Comparison of ENCODE assay signal across 2 cellular contexts in the genomic region with DNA sequence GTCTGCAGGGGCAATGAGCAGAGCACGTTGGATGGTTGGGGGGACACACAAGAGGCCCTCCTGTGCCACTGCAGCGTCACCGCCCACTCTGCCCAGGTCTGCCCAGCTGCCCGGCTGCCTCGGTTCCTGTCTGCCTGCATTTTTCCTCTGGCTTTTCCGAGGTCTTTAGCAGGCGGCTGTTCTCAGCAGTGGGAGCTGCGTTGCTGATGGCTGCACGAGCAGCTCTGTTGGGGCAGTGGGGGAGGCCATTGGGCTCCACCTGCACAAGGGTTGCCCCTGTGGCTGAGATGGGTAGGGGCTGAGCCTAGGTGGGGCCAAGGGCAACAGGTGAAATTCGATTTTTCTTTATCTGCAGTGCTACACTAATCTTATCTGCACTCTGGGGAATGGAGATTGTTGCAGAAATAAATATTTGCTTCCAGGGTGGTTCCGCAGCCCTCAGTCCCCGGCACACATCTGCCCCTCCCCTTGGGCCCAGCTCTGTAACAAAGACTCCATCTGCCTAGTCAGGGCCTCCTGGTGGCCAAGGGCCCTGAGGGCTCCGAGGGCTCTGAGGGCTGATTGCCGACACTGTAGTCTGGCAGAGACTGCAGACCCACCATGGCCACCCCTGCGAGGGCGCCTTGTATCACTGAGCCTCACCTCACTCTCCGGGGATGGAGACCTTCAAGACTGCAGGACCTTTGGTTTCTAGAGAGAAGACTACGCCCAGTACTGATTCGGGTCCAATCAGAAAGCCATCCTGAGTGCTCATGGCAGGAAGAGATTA.
TF ChIP-seq lines count a peak whose summit lies in the region.

No MANE protein-coding gene starts in this region.

TF ChIP-seq in HEK293, 187 proteins besides CTCF, POLR2A, EP300 and RAD21 (continued from another document):
- TF ChIP-seq, protein P1, sequence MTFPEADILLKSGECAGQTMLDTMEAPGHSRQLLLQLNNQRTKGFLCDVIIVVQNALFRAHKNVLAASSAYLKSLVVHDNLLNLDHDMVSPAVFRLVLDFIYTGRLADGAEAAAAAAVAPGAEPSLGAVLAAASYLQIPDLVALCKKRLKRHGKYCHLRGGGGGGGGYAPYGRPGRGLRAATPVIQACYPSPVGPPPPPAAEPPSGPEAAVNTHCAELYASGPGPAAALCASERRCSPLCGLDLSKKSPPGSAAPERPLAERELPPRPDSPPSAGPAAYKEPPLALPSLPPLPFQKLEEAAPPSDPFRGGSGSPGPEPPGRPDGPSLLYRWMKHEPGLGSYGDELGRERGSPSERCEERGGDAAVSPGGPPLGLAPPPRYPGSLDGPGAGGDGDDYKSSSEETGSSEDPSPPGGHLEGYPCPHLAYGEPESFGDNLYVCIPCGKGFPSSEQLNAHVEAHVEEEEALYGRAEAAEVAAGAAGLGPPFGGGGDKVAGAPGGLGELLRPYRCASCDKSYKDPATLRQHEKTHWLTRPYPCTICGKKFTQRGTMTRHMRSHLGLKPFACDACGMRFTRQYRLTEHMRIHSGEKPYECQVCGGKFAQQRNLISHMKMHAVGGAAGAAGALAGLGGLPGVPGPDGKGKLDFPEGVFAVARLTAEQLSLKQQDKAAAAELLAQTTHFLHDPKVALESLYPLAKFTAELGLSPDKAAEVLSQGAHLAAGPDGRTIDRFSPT (tag by site-specific recombination; IDR thresholded peaks at IDR 0.05) = no peak
- TF ChIP-seq PRDM4 (tag by site-specific recombination; IDR thresholded peaks at IDR 0.05) = no peak
- no peak for TF ChIP-seq SP7 (tag by site-specific recombination; IDR thresholded peaks at IDR 0.05)
- TF ChIP-seq ZNF341 (tag by site-specific recombination; IDR thresholded peaks at IDR 0.05; ENCODE audit: low read depth) = peak; percentile 2; the same call in 1 of the 2 replicates
- no peak for TF ChIP-seq ZNF354C (tag by site-specific recombination; IDR thresholded peaks at IDR 0.05; ENCODE audit: borderline replicate concordance, low read depth)
- no peak for TF ChIP-seq ZNF426 (tag by site-specific recombination; IDR thresholded peaks at IDR 0.05)
- TF ChIP-seq TRIM28 (IDR thresholded peaks at IDR 0.05; ENCODE audit: borderline replicate concordance, low read length) = no peak
- no peak for TF ChIP-seq ZNF549 (tag by site-specific recombination; IDR thresholded peaks at IDR 0.05)
- TF ChIP-seq SCRT2 (tag by site-specific recombination; IDR thresholded peaks at IDR 0.05) = peak; percentile 40; the same call in 1 of the 2 replicates

TF ChIP-seq in SK-N-SH treated with all-trans-retinoic acid at 6 μM for 48 hours, 23 proteins besides CTCF, POLR2A, EP300 and RAD21 (continued from another document):
- TF ChIP-seq, protein P2, sequence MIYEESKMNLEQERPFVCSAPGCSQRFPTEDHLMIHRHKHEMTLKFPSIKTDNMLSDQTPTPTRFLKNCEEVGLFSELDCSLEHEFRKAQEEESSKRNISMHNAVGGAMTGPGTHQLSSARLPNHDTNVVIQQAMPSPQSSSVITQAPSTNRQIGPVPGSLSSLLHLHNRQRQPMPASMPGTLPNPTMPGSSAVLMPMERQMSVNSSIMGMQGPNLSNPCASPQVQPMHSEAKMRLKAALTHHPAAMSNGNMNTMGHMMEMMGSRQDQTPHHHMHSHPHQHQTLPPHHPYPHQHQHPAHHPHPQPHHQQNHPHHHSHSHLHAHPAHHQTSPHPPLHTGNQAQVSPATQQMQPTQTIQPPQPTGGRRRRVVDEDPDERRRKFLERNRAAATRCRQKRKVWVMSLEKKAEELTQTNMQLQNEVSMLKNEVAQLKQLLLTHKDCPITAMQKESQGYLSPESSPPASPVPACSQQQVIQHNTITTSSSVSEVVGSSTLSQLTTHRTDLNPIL (CRISPR knock-in tag; IDR thresholded peaks at IDR 0.05; ENCODE audit: low read depth) = no peak
- TF ChIP-seq ZNF8 (CRISPR knock-in tag; IDR thresholded peaks at IDR 0.05) (no peak), SNAI2 (CRISPR knock-in tag; IDR thresholded peaks at IDR 0.05) (no peak)
